In genomic region chr2:183026424-183026823, GRCh38 we compare ENCODE assay signal across 17 cellular contexts. TPM values are rescaled to one million over a fixed set of nuclear protein-coding genes. Genes with fewer than 3 reads are reported as not detected.
DNase-seq lines count a peak whose midpoint lies in the region; ATAC-seq, FAIRE-seq and TF ChIP-seq lines count a peak whose summit lies in the region.
"Had no signal": no experiment of that assay in that cellular context is flagged by ENCODE, and none has a peak within 500 bp of the region (broad histone marks: within the 10 kb centered on the region; RNA-seq: fewer than 3 reads in every experiment).

No MANE protein-coding gene starts in this region.

- DNase-seq in NCI-H2171 treated with DMSO at 0.1 percent for 48 hours (lab: John Stamatoyannopoulos, UW) (peak; percentile 25), NCI-H2171 (lab: John Stamatoyannopoulos, UW) (no peak), A549 (ENCODE audit: low read depth in 1 of 2, low spot score in 1 of 2) (no peak), fibroblast of villous mesenchyme (ENCODE audit: low read depth) (peak; percentile 24), neural progenitor cell (ENCODE audit: low spot score) (no peak), NCI-H2029 (lab: John Stamatoyannopoulos, UW) (no peak)
- DNase-seq: AML-193, DMS53, GF-D8, GM23248, IMR-90 had no signal

- no peak for TF ChIP-seq POLR2A in A549 (IDR thresholded peaks at IDR 0.05; ENCODE audit: low read length)

- H3K4me1 ChIP-seq in A549 (peaks cover 43% of the 10 kb centered on the region), neural progenitor cell (no peaks in the 10 kb centered on the region)
- H3K4me1 ChIP-seq: BLaER1 had no signal

- H3K4me3 ChIP-seq in A549 (no peak overlapping the region), fibroblast of villous mesenchyme (ENCODE audit: low read depth, low read length) (no peak overlapping the region), neural progenitor cell (no peak overlapping the region)
- H3K4me3 ChIP-seq: BLaER1, GM23248 had no signal

- no peak overlapping the region for H3K27ac Mint-ChIP-seq in neural progenitor cell

- H3F3A ChIP-seq in neural progenitor cell (ENCODE audit: low read depth) = no peaks in the 10 kb centered on the region

- WGBS in A549 (ENCODE audit: missing lambda C conversion rate) = 91% methylated on average over 2 of the region's 2 CpGs

- no peak overlapping the region for H2AFZ ChIP-seq in neural progenitor cell (replicated peaks)
- H2AFZ ChIP-seq: GM23248 had no signal

- no peak overlapping the region for H3K9ac ChIP-seq in neural progenitor cell
- H3K9ac ChIP-seq: BLaER1, GM23248 had no signal

- H3K36me3 Mint-ChIP-seq in neural progenitor cell = peaks cover 19% of the 10 kb centered on the region

- H3K27me3 ChIP-seq in neural progenitor cell = no peaks in the 10 kb centered on the region
- H3K27me3 ChIP-seq: BLaER1 had no signal

- H3K4me1 Mint-ChIP-seq in neural progenitor cell = peaks cover 8% of the 10 kb centered on the region

- TF ChIP-seq CTCF in A549 (IDR thresholded peaks at IDR 0.05) = no peak
- no peak for TF ChIP-seq CTCF in fibroblast of villous mesenchyme (IDR thresholded peaks at IDR 0.05; ENCODE audit: insufficient read depth, low read depth, low read length)
- TF ChIP-seq CTCF in neural progenitor cell (IDR thresholded peaks at IDR 0.05) = no peak

- no peak for TF ChIP-seq RAD21 in A549 (conservative IDR thresholded peaks at IDR 0.05 in 1 of 2, IDR thresholded peaks at IDR 0.05 in 1 of 2)

- ATAC-seq in A549 (no peak), GM21360 (IDR thresholded peaks at IDR 0.05; ENCODE audit: unreplicated experiment) (no peak), HG02852 (IDR thresholded peaks at IDR 0.05; ENCODE audit: unreplicated experiment) (no peak)
- ATAC-seq: HCT116 had no signal

- FAIRE-seq in A549 (lab: Jason Lieb, UNC) = no peak
- FAIRE-seq: H54 had no signal

- H3K27ac ChIP-seq in A549 = no peak overlapping the region
- peak overlapping the region; percentile 27 for H3K27ac ChIP-seq in neural progenitor cell
- H3K27ac ChIP-seq: 22Rv1, BLaER1, GM23248 had no signal

- H3K9me3 Mint-ChIP-seq in neural progenitor cell = no peaks in the 10 kb centered on the region

- H3K27me3 Mint-ChIP-seq in neural progenitor cell (ENCODE audit: insufficient read depth, low read depth) = no peaks in the 10 kb centered on the region

- POLR2A ChIA-PET in A549 (lab: Yijun Ruan, JAX) = no interaction called here

- CTCF ChIA-PET in A549 (lab: Yijun Ruan, JAX) = interaction anchor here (1.1 kb wide), 1 partner anchor 11 kb away, joined by 3 read pairs; no protein-coding TSS in a partner anchor

- no peaks in the 10 kb centered on the region for H3K9me3 ChIP-seq in A549
- H3K9me3 ChIP-seq in neural progenitor cell (ENCODE audit: low read depth) = no peaks in the 10 kb centered on the region
- H3K9me3 ChIP-seq: BLaER1 had no signal

- peaks cover 22% of the 10 kb centered on the region for H3K36me3 ChIP-seq in neural progenitor cell
- H3K36me3 ChIP-seq: BLaER1 had no signal

- peaks cover 100% of the 10 kb centered on the region for H3K79me2 ChIP-seq in neural progenitor cell (ENCODE audit: low read depth)

- H3K4me3 Mint-ChIP-seq in neural progenitor cell = no peak overlapping the region

- peaks cover 71% of the 10 kb centered on the region for H4K20me1 ChIP-seq in neural progenitor cell (ENCODE audit: low read depth)
- H4K20me1 ChIP-seq: BLaER1 had no signal

- no peak for TF ChIP-seq EP300 in A549 (IDR thresholded peaks at IDR 0.05)

- H3K4me2 ChIP-seq in A549 (peak overlapping the region; percentile 13; the same call in 1 of the 3 replicates), neural progenitor cell (no peak overlapping the region)
- H3K4me2 ChIP-seq: BLaER1 had no signal

TF ChIP-seq in A549, 52 proteins besides CTCF, POLR2A, EP300 and RAD21:
- TF ChIP-seq, protein P1, sequence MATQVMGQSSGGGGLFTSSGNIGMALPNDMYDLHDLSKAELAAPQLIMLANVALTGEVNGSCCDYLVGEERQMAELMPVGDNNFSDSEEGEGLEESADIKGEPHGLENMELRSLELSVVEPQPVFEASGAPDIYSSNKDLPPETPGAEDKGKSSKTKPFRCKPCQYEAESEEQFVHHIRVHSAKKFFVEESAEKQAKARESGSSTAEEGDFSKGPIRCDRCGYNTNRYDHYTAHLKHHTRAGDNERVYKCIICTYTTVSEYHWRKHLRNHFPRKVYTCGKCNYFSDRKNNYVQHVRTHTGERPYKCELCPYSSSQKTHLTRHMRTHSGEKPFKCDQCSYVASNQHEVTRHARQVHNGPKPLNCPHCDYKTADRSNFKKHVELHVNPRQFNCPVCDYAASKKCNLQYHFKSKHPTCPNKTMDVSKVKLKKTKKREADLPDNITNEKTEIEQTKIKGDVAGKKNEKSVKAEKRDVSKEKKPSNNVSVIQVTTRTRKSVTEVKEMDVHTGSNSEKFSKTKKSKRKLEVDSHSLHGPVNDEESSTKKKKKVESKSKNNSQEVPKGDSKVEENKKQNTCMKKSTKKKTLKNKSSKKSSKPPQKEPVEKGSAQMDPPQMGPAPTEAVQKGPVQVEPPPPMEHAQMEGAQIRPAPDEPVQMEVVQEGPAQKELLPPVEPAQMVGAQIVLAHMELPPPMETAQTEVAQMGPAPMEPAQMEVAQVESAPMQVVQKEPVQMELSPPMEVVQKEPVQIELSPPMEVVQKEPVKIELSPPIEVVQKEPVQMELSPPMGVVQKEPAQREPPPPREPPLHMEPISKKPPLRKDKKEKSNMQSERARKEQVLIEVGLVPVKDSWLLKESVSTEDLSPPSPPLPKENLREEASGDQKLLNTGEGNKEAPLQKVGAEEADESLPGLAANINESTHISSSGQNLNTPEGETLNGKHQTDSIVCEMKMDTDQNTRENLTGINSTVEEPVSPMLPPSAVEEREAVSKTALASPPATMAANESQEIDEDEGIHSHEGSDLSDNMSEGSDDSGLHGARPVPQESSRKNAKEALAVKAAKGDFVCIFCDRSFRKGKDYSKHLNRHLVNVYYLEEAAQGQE (IDR thresholded peaks at IDR 0.05) = no peak
- TF ChIP-seq KDM1A (IDR thresholded peaks at IDR 0.05; ENCODE audit: low read depth) (no peak), CEBPB (IDR thresholded peaks at IDR 0.05) (no peak), SMC3 (IDR thresholded peaks at IDR 0.05) (no peak), NR3C1 (IDR thresholded peaks at IDR 0.05) (no peak), NPAS2 (CRISPR knock-in tag; IDR thresholded peaks at IDR 0.05; ENCODE audit: borderline replicate concordance) (no peak), POLR2AphosphoS2 (conservative IDR thresholded peaks at IDR 0.05; ENCODE audit: low read length) (no peak), MYC (IDR thresholded peaks at IDR 0.05; ENCODE audit: borderline replicate concordance, low read length) (no peak), USF2 (IDR thresholded peaks at IDR 0.05) (no peak), FOSL2 (IDR thresholded peaks at IDR 0.05) (no peak), FOSL2 (CRISPR knock-in tag; IDR thresholded peaks at IDR 0.05) (no peak), PHF8 (IDR thresholded peaks at IDR 0.05; ENCODE audit: borderline replicate concordance, low read depth) (no peak), ESRRA (IDR thresholded peaks at IDR 0.05; ENCODE audit: borderline replicate concordance, low read length) (no peak), KDM5A (IDR thresholded peaks at IDR 0.05) (no peak), ZSCAN20 (CRISPR knock-in tag; IDR thresholded peaks at IDR 0.05) (no peak), EHMT2 (IDR thresholded peaks at IDR 0.05; ENCODE audit: low read depth) (no peak)
- TF ChIP-seq, protein P2, sequence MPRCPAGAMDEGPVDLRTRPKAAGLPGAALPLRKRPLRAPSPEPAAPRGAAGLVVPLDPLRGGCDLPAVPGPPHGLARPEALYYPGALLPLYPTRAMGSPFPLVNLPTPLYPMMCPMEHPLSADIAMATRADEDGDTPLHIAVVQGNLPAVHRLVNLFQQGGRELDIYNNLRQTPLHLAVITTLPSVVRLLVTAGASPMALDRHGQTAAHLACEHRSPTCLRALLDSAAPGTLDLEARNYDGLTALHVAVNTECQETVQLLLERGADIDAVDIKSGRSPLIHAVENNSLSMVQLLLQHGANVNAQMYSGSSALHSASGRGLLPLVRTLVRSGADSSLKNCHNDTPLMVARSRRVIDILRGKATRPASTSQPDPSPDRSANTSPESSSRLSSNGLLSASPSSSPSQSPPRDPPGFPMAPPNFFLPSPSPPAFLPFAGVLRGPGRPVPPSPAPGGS (IDR thresholded peaks at IDR 0.05) = no peak
- TF ChIP-seq, protein P3, sequence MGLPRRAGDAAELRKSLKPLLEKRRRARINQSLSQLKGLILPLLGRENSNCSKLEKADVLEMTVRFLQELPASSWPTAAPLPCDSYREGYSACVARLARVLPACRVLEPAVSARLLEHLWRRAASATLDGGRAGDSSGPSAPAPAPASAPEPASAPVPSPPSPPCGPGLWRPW (IDR thresholded peaks at IDR 0.05) = no peak

RNA-seq across cellular contexts. Expression of gene NCKAP1, which starts 11.8 kb away (rescaled TPM):
- polyA plus RNA-seq in A549 (2011; rRNA removed) = 194 and 201 TPM in 2 replicates
- polyA plus RNA-seq in A549 (2012; cell fraction: cytosol; rRNA removed) = 63.8 and 70.9 TPM in 2 replicates
- 26.5 and 28.7 TPM in 2 replicates for polyA plus RNA-seq in A549 (2012; cell fraction: nucleus; rRNA removed)
- 89.4 to 106 TPM (median 98.8 TPM) in 3 replicates for polyA plus RNA-seq in A549 (2017; fragmentation: RNase III; extraction: RNeasy Plus Mini Kit Qiagen cat#74134 plus additional on column Dnase treatment)
- polyA minus RNA-seq in A549 (2011; rRNA and poly(A)+ RNA removed) = 71.5 and 81.4 TPM in 2 replicates
- 173 and 236 TPM in 2 replicates for total RNA-seq in fibroblast of villous mesenchyme
- total RNA-seq in neural progenitor cell (ENCODE audit: low replicate concordance) = 119 and 164 TPM in 2 replicates

RNA-seq across cellular contexts. Expression of gene DUSP19, which starts 52.1 kb away (rescaled TPM):
- 4.4 TPM in 2 replicates for polyA plus RNA-seq in A549 (2011; rRNA removed)
- 0.73 and 0.91 TPM in 2 replicates for polyA plus RNA-seq in A549 (2012; cell fraction: cytosol; rRNA removed)
- polyA plus RNA-seq in A549 (2012; cell fraction: nucleus; rRNA removed) = 0.23 and 0.32 TPM in 2 replicates
- polyA plus RNA-seq in A549 (2017; fragmentation: RNase III; extraction: RNeasy Plus Mini Kit Qiagen cat#74134 plus additional on column Dnase treatment) = 1.1 to 1.5 TPM (median 1.2 TPM) in 3 replicates
- 2.8 and 5.5 TPM in 2 replicates for polyA minus RNA-seq in A549 (2011; rRNA and poly(A)+ RNA removed)
- total RNA-seq in fibroblast of villous mesenchyme = 1.6 and 5.6 TPM in 2 replicates
- total RNA-seq in neural progenitor cell (ENCODE audit: low replicate concordance) = 3.5 and 6.7 TPM in 2 replicates

Comparison
In these comparisons a context has a peak if more than half of its experiments do, and no peak if none do; other contexts are left out.
1. DNase-seq: peak in NCI-H2171 treated with DMSO at 0.1 percent for 48 hours (single experiment) and fibroblast of villous mesenchyme (single experiment); none in NCI-H2171 (single experiment), A549 (0 of 2), neural progenitor cell (single experiment) and NCI-H2029 (single experiment).